In the genomic region with DNA sequence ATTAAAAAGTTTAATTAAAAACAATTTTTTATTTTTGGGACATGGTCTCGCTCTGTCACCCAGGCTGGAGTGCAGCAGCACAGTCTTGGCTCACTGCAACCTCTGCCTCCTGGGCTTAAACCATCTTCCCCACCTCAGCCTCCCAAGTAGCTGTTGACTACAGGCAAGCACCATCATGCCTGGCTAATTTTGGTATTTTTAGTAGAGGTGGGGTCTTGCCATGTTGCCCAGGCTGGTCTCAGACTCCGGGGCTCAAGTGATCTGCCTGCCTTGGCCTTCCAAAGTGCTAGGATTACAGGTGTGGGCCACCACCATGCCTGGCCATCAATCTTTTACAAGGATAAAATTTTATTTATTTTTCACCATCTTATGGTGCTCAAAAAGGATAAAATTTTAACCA, we compare ENCODE assay signal across 11 cellular contexts. TPM values are rescaled to one million over a fixed set of nuclear protein-coding genes. Genes with fewer than 3 reads are reported as not detected.
"Had no signal": no experiment of that assay in that cellular context is flagged by ENCODE, and none has a peak within 500 bp of the region (broad histone marks: within the 10 kb centered on the region; RNA-seq: fewer than 3 reads in every experiment).

No MANE protein-coding gene starts in this region.

- H3K4me1 Mint-ChIP-seq: GM23338, IgD-negative memory B cell had no signal

- H3K27ac ChIP-seq: HL-60 had no signal

- DNase-seq: H9, HCEC 1CT, HFFc6, KBM-7 had no signal

- H3K4me3 Mint-ChIP-seq: GM23338, H9, HFFc6, IgD-negative memory B cell had no signal

- ATAC-seq: GM23338, HepG2 had no signal

- H3K4me2 ChIP-seq: GM23338 had no signal

- FAIRE-seq: H1, H54, HepG2 had no signal

- H3K27ac Mint-ChIP-seq: GM23338, H9, HFFc6, IgD-negative memory B cell had no signal

- H3K9me3 Mint-ChIP-seq: GM23338, H9, HFFc6, IgD-negative memory B cell had no signal

- H3K4me3 ChIP-seq: GM23338 had no signal

- H2AFZ ChIP-seq: GM23338 had no signal

RNA-seq across cellular contexts. Expression of gene PHOX2A, which starts 43.3 kb away (rescaled TPM):
- total RNA-seq: GM23338, H1, HepG2, HFFc6, HT1080 had no signal
- polyA plus RNA-seq: HepG2, IgD-negative memory B cell had no signal
